ENCODE assay signal across 8 cellular contexts in genomic region chr13:80339841-80340642, GRCh38. TPM values are rescaled to one million over a fixed set of nuclear protein-coding genes. Genes with fewer than 3 reads are reported as not detected.
DNase-seq lines count a peak whose midpoint lies in the region; ATAC-seq and TF ChIP-seq lines count a peak whose summit lies in the region.

No MANE protein-coding gene starts in this region.

- no peaks in the 10 kb centered on the region for H3K36me3 Mint-ChIP-seq in activated CD4-positive, alpha-beta memory T cell treated with anti-CD3 and anti-CD28 coated beads for 36 hours
- H3K36me3 Mint-ChIP-seq in natural killer cell, result peaks cover 3% of the 10 kb centered on the region

- peak overlapping the region; percentile 77 for H3K4me3 Mint-ChIP-seq in activated CD4-positive, alpha-beta memory T cell treated with anti-CD3 and anti-CD28 coated beads for 36 hours
- H3K4me3 Mint-ChIP-seq in natural killer cell, result no peak overlapping the region

- H3K27me3 Mint-ChIP-seq in activated CD4-positive, alpha-beta memory T cell treated with anti-CD3 and anti-CD28 coated beads for 36 hours, result peaks cover 29% of the 10 kb centered on the region
- H3K27me3 Mint-ChIP-seq in natural killer cell (ENCODE audit: low read depth in 2 of 2), result peaks cover 6 to 10% of the 10 kb centered on the region in 2 donors

- ATAC-seq in natural killer cell, result peak; percentile 34 to 51 (median 40)

- POLR2A ChIA-PET in activated CD4-positive, alpha-beta memory T cell treated with anti-CD3 and anti-CD28 coated beads for 36 hours (lab: Charles Lee), result no interaction called here

- peak; percentile 18 for DNase-seq in stimulated activated CD4-positive, alpha-beta T cell treated with anti-CD3 and anti-CD28 coated beads, Interleukin-15, amount 100 ng/mL, for 24 hours
- DNase-seq in stimulated activated CD4-positive, alpha-beta T cell treated with anti-CD3 and anti-CD28 coated beads, Interleukin-4, amount 100 ng/mL, for 24 hours, result no peak
- peak; percentile 17 for DNase-seq in KG1 (lab: John Stamatoyannopoulos, UW)
- peak; percentile 13 for DNase-seq in activated CD4-positive, alpha-beta memory T cell treated with anti-CD3 and anti-CD28 coated beads for 36 hours
- DNase-seq in fibroblast of mammary gland (ENCODE audit: low read depth), result peak; percentile 36
- DNase-seq in natural killer cell, result peak; percentile 40
- no peak for DNase-seq in cerebellar nuclear complex (lab: John Stamatoyannopoulos, UW)
- DNase-seq in epidermal melanocyte (ENCODE audit: insufficient read length, low spot score), result no peak

- CTCF ChIA-PET in activated CD4-positive, alpha-beta memory T cell treated with anti-CD3 and anti-CD28 coated beads for 36 hours (lab: Charles Lee), result interaction anchor here (1.1 kb wide), 1 partner anchor 661 kb away, joined by 6 read pairs; no protein-coding TSS in a partner anchor

- H3K27ac Mint-ChIP-seq in activated CD4-positive, alpha-beta memory T cell treated with anti-CD3 and anti-CD28 coated beads for 36 hours, result no peak overlapping the region
- H3K27ac Mint-ChIP-seq in natural killer cell, result no peak overlapping the region

- H3K9me3 Mint-ChIP-seq in activated CD4-positive, alpha-beta memory T cell treated with anti-CD3 and anti-CD28 coated beads for 36 hours, result no peaks in the 10 kb centered on the region
- H3K9me3 Mint-ChIP-seq in natural killer cell, result no peaks in the 10 kb centered on the region

- intact Hi-C loops in activated CD4-positive, alpha-beta memory T cell treated with anti-CD3 and anti-CD28 coated beads for 36 hours (cut with micrococcal nuclease), result loop anchor here (5.0 kb wide), 2 partner anchors 67 to 677 kb away; no protein-coding TSS in a partner anchor
- intact Hi-C loops in natural killer cell (cut with micrococcal nuclease), result no loop called here

- H3K4me1 Mint-ChIP-seq in activated CD4-positive, alpha-beta memory T cell treated with anti-CD3 and anti-CD28 coated beads for 36 hours (ENCODE audit: low read depth), result peaks cover 12% of the 10 kb centered on the region
- peaks cover 21 to 25% of the 10 kb centered on the region in 2 donors for H3K4me1 Mint-ChIP-seq in natural killer cell

- peak overlapping the region; percentile 82 for H3K4me3 ChIP-seq in fibroblast of mammary gland (ENCODE audit: control insufficient read depth, low read depth, low read length)

- TF ChIP-seq CTCF in fibroblast of mammary gland (conservative IDR thresholded peaks at IDR 0.05; ENCODE audit: control insufficient read depth, insufficient read depth, low read depth, low read length) (no peak), natural killer cell (IDR thresholded peaks at IDR 0.05) (no peak)

RNA-seq across cellular contexts. Expression of gene SPRY2, which starts 0.9 kb away (rescaled TPM):
- total RNA-seq in activated CD4-positive, alpha-beta memory T cell treated with anti-CD3 and anti-CD28 coated beads for 36 hours, result under 1 TPM; 0.29 to 0.31 TPM
- total RNA-seq in natural killer cell, result 1 to 10 TPM; 2.7 to 7.3 (median 3.0) TPM

Comparison
In these comparisons a context has a peak if more than half of its experiments do, and no peak if none do; other contexts are left out.
1. DNase-seq: peak in stimulated activated CD4-positive, alpha-beta T cell treated with anti-CD3 and anti-CD28 coated beads, Interleukin-15, amount 100 ng/mL, for 24 hours (single experiment), KG1 (single experiment), activated CD4-positive, alpha-beta memory T cell treated with anti-CD3 and anti-CD28 coated beads for 36 hours (single experiment), fibroblast of mammary gland (single experiment) and natural killer cell (single experiment); none in stimulated activated CD4-positive, alpha-beta T cell treated with anti-CD3 and anti-CD28 coated beads, Interleukin-4, amount 100 ng/mL, for 24 hours (single experiment), cerebellar nuclear complex (0 of 2) and epidermal melanocyte (single experiment).